Comparison of ENCODE assay signal across 10 cellular contexts in the genomic region with DNA sequence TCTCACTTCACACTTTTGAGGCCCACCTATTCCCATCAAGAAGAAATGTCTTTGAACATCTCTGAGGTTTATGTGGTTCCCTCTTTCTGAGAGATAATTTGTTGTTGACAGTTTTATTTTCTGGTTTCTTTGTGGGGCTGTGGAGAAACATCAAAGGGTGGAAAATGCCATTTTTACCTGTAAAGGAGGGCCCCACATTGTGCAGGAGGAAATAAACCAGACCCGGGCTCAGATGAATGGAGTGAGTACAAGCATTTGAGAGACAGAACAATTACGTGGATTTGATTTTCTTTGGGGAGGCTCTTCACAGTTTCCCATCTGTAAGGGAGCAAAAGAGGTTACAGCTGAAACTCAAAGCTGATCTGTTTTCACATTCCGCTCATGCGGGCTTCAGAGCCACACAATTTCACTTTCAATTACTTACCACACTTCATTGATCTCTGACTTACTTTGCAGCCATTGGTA. TPM values are rescaled to one million over a fixed set of nuclear protein-coding genes. Genes with fewer than 3 reads are reported as not detected.
DNase-seq lines count a peak whose midpoint lies in the region; ATAC-seq and TF ChIP-seq lines count a peak whose summit lies in the region.
"Had no signal": no experiment of that assay in that cellular context is flagged by ENCODE, and none has a peak within 500 bp of the region (broad histone marks: within the 10 kb centered on the region; RNA-seq: fewer than 3 reads in every experiment).

No MANE protein-coding gene starts in this region.

- WGBS in right lobe of liver (ENCODE audit: insufficient coverage, low coverage, low lambda C conversion rate, missing lambda C conversion rate): 83% methylated on average over 4 of the region's 4 CpGs

- H3K27ac Mint-ChIP-seq in T-helper 2 cell treated with Interferon-gamma antibody and Interleukin-4, amounts not matched to agents 5 μg/mL and 100 μg/mL, for 36 hours: peak overlapping the region; percentile 78
- H3K27ac Mint-ChIP-seq in stimulated activated naive CD8-positive, alpha-beta T cell treated with anti-CD3 and anti-CD28 coated beads, Interleukin-15, Interleukin-2, amounts not matched to agents 100 ng/mL and 50 ng/mL, for 24 hours: peak overlapping the region; percentile 85

- H3K36me3 Mint-ChIP-seq in T-helper 2 cell treated with Interferon-gamma antibody and Interleukin-4, amounts not matched to agents 5 μg/mL and 100 μg/mL, for 36 hours (ENCODE audit: low read depth): peaks cover 27% of the 10 kb centered on the region
- H3K36me3 Mint-ChIP-seq in stimulated activated naive CD8-positive, alpha-beta T cell treated with anti-CD3 and anti-CD28 coated beads, Interleukin-15, Interleukin-2, amounts not matched to agents 100 ng/mL and 50 ng/mL, for 24 hours (ENCODE audit: low read depth): peaks cover 30% of the 10 kb centered on the region

- ATAC-seq in Right ventricle myocardium superior (ENCODE audit: poor library complexity): no peak
- ATAC-seq in HG02763 (IDR thresholded peaks at IDR 0.05; ENCODE audit: unreplicated experiment): peak; percentile 71
- no peak for ATAC-seq in right lobe of liver
- ATAC-seq: HepG2 had no signal

- no peak for TF ChIP-seq POLR2A in right lobe of liver (IDR thresholded peaks at IDR 0.05)

- H3K27me3 ChIP-seq in right atrium auricular region: no peaks in the 10 kb centered on the region
- no peaks in the 10 kb centered on the region for H3K27me3 ChIP-seq in effector memory CD4-positive, alpha-beta T cell (replicated peaks; ENCODE audit: control insufficient read depth, insufficient read depth, low read length, poor library complexity, severe bottlenecking)
- no peaks in the 10 kb centered on the region for H3K27me3 ChIP-seq in right lobe of liver

- H3K27ac ChIP-seq in right atrium auricular region: peak overlapping the region; percentile 96 to 97
- no peak overlapping the region for H3K27ac ChIP-seq in effector memory CD4-positive, alpha-beta T cell (ENCODE audit: insufficient read depth, low read length, poor library complexity, severe bottlenecking)
- H3K27ac ChIP-seq in right lobe of liver: no peak overlapping the region

- TF ChIP-seq CTCF in right atrium auricular region (IDR thresholded peaks at IDR 0.05): no peak
- TF ChIP-seq CTCF in right lobe of liver (IDR thresholded peaks at IDR 0.05): no peak

- peaks cover 39% of the 10 kb centered on the region for H3K36me3 ChIP-seq in right atrium auricular region
- peaks cover 19% of the 10 kb centered on the region for H3K36me3 ChIP-seq in effector memory CD4-positive, alpha-beta T cell (ENCODE audit: control insufficient read depth, insufficient read depth, low read length)
- H3K36me3 ChIP-seq in right lobe of liver: peaks cover 0 to 7% (median 0%) of the 10 kb centered on the region in 4 donors

- H3K27me3 Mint-ChIP-seq in T-helper 2 cell treated with Interferon-gamma antibody and Interleukin-4, amounts not matched to agents 5 μg/mL and 100 μg/mL, for 36 hours (ENCODE audit: low read depth): no peaks in the 10 kb centered on the region
- no peaks in the 10 kb centered on the region for H3K27me3 Mint-ChIP-seq in stimulated activated naive CD8-positive, alpha-beta T cell treated with anti-CD3 and anti-CD28 coated beads, Interleukin-15, Interleukin-2, amounts not matched to agents 100 ng/mL and 50 ng/mL, for 24 hours

- H3K9me3 Mint-ChIP-seq in T-helper 2 cell treated with Interferon-gamma antibody and Interleukin-4, amounts not matched to agents 5 μg/mL and 100 μg/mL, for 36 hours: no peaks in the 10 kb centered on the region
- H3K9me3 Mint-ChIP-seq in stimulated activated naive CD8-positive, alpha-beta T cell treated with anti-CD3 and anti-CD28 coated beads, Interleukin-15, Interleukin-2, amounts not matched to agents 100 ng/mL and 50 ng/mL, for 24 hours: peaks cover 4% of the 10 kb centered on the region

- DNase-seq in right atrium auricular region (ENCODE audit: low spot score) (no peak), Right ventricle myocardium superior (no peak), DMS79 (lab: John Stamatoyannopoulos, UW) (no peak), right lobe of liver (no peak)
- peak; percentile 43 for DNase-seq in T-helper 2 cell treated with Interferon-gamma antibody and Interleukin-4, amounts not matched to agents 5 μg/mL and 100 μg/mL, for 36 hours (ENCODE audit: low spot score)
- DNase-seq in effector memory CD4-positive, alpha-beta T cell: no peak
- DNase-seq: Caco-2 had no signal

- peaks cover 34% of the 10 kb centered on the region for H3K4me1 Mint-ChIP-seq in T-helper 2 cell treated with Interferon-gamma antibody and Interleukin-4, amounts not matched to agents 5 μg/mL and 100 μg/mL, for 36 hours (ENCODE audit: low read depth)
- H3K4me1 Mint-ChIP-seq in stimulated activated naive CD8-positive, alpha-beta T cell treated with anti-CD3 and anti-CD28 coated beads, Interleukin-15, Interleukin-2, amounts not matched to agents 100 ng/mL and 50 ng/mL, for 24 hours (ENCODE audit: low read depth): peaks cover 76% of the 10 kb centered on the region

- H3K4me3 ChIP-seq in right atrium auricular region: no peak overlapping the region
- H3K4me3 ChIP-seq in effector memory CD4-positive, alpha-beta T cell (ENCODE audit: insufficient read depth, low read depth, low read length, poor library complexity, severe bottlenecking): no peak overlapping the region
- no peak overlapping the region for H3K4me3 ChIP-seq in right lobe of liver

- no peaks in the 10 kb centered on the region for H3K9me3 ChIP-seq in right atrium auricular region
- H3K9me3 ChIP-seq in effector memory CD4-positive, alpha-beta T cell (ENCODE audit: control insufficient read depth, low read length): no peaks in the 10 kb centered on the region
- H3K9me3 ChIP-seq in right lobe of liver: no peaks in the 10 kb centered on the region
- H3K9me3 ChIP-seq: Caco-2 had no signal

- peak overlapping the region; percentile 68 for H3K4me3 Mint-ChIP-seq in T-helper 2 cell treated with Interferon-gamma antibody and Interleukin-4, amounts not matched to agents 5 μg/mL and 100 μg/mL, for 36 hours
- peak overlapping the region; percentile 52 for H3K4me3 Mint-ChIP-seq in stimulated activated naive CD8-positive, alpha-beta T cell treated with anti-CD3 and anti-CD28 coated beads, Interleukin-15, Interleukin-2, amounts not matched to agents 100 ng/mL and 50 ng/mL, for 24 hours

- H3K4me1 ChIP-seq in right atrium auricular region: peaks cover 0 to 92% of the 10 kb centered on the region in 2 donors
- peaks cover 14% of the 10 kb centered on the region for H3K4me1 ChIP-seq in effector memory CD4-positive, alpha-beta T cell (ENCODE audit: control insufficient read depth, insufficient read depth, low read length, poor library complexity, severe bottlenecking)
- peaks cover 0 to 9% (median 2%) of the 10 kb centered on the region in 4 donors for H3K4me1 ChIP-seq in right lobe of liver
- H3K4me1 ChIP-seq: Caco-2 had no signal

- intact Hi-C loops in Right ventricle myocardium superior (cut with DNase I): no loop called here
- intact Hi-C loops in right lobe of liver (cut with DNase I): loop anchor here (5.0 kb wide), 1 partner anchor 39 kb away; no protein-coding TSS in a partner anchor

RNA-seq across cellular contexts. Expression of gene ITPRIP, which starts 29.8 kb away (rescaled TPM):
- total RNA-seq in right atrium auricular region (10 to 100 TPM; 56.2 to 62.5 TPM), Right ventricle myocardium superior (29.1 TPM), right lobe of liver (1 to 10 TPM; 2.9 to 9.7 (median 7.7) TPM)

RNA-seq across cellular contexts. Expression of gene GSTO2, which starts 39.5 kb away (rescaled TPM):
- under 1 TPM; 0.55 to 0.63 TPM for total RNA-seq in right atrium auricular region
- total RNA-seq in Right ventricle myocardium superior: 1.0 TPM
- total RNA-seq in right lobe of liver: 1 to 10 TPM; 1.4 to 5.3 (median 2.8) TPM

RNA-seq across cellular contexts. Expression of gene CFAP58, which starts 45.2 kb away (rescaled TPM):
- total RNA-seq in right atrium auricular region (1 to 10 TPM; 3.5 to 4.8 TPM), Right ventricle myocardium superior (2.2 TPM), right lobe of liver (1 to 10 TPM in 1 of 6 experiments, under 1 TPM in 3, not detected in 2; 0.10 to 2.9 (median 0.15) TPM)
- total RNA-seq: Caco-2, HepG2 had no signal

RNA-seq across cellular contexts. Expression of gene GSTO1, which starts 53.8 kb away (rescaled TPM):
- total RNA-seq in right atrium auricular region (100 to 1,000 TPM; 257 to 291 TPM), Right ventricle myocardium superior (173 TPM), right lobe of liver (100 to 1,000 TPM; 205 to 273 (median 240) TPM)

Comparison
In these comparisons a context has a peak if more than half of its experiments do, and no peak if none do; other contexts are left out.
1. H3K27ac ChIP-seq: peak in right atrium auricular region (2 of 2); none in effector memory CD4-positive, alpha-beta T cell (single experiment) and right lobe of liver (0 of 3).